Comparison of ENCODE assay signal across 1 cellular context in the genomic region with DNA sequence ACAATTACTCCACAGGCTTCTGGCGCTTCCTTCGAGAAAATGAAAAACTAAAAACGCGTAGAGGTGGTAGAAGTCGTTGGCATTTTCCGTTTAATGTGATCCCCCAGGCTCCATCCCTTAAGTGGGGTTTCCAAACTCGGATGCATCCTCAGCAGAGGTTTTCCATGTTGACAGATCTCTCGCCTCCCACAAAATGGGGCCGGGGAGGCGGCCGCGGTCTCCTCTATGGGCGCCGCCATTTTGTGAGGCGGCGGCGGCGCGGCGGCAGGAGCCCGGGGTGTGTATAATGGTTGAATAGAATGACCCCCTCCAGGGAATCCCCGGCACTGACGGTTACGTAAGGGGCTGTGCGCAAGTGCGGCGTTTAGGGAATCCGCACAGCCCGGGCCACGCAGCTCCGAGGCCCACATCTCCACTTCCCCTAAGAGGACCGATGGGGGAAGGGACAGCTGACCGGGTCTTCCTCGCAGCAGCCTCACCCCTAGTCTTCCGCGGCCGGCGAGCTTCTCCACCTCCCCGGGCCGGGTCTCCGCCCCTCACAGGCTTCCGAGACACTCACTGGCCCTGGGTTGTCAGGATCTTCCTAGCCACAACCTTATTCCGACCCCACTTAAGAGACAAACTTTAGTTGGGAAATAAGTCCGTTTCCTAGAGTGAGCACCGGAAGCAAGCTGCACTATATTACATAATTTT.
A peak's percentile ranks its signal among the peaks of the same experiment; 100 is the strongest.
TF ChIP-seq lines count a peak whose summit lies in the region.

No MANE protein-coding gene starts in this region.

TF ChIP-seq in K562, 482 proteins besides CTCF, POLR2A, EP300 and RAD21 (continued from another document and continues in another):
- TF ChIP-seq, protein P1, sequence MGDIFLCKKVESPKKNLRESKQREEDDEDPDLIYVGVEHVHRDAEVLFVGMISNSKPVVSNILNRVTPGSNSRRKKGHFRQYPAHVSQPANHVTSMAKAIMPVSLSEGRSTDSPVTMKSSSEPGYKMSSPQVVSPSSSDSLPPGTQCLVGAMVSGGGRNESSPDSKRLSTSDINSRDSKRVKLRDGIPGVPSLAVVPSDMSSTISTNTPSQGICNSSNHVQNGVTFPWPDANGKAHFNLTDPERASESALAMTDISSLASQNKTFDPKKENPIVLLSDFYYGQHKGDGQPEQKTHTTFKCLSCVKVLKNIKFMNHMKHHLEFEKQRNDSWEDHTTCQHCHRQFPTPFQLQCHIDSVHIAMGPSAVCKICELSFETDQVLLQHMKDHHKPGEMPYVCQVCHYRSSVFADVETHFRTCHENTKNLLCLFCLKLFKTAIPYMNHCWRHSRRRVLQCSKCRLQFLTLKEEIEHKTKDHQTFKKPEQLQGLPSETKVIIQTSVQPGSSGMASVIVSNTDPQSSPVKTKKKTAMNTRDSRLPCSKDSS (IDR thresholded peaks at IDR 0.05; ENCODE audit: low read depth, partially characterized antibody): no peak
- TF ChIP-seq, protein P2, sequence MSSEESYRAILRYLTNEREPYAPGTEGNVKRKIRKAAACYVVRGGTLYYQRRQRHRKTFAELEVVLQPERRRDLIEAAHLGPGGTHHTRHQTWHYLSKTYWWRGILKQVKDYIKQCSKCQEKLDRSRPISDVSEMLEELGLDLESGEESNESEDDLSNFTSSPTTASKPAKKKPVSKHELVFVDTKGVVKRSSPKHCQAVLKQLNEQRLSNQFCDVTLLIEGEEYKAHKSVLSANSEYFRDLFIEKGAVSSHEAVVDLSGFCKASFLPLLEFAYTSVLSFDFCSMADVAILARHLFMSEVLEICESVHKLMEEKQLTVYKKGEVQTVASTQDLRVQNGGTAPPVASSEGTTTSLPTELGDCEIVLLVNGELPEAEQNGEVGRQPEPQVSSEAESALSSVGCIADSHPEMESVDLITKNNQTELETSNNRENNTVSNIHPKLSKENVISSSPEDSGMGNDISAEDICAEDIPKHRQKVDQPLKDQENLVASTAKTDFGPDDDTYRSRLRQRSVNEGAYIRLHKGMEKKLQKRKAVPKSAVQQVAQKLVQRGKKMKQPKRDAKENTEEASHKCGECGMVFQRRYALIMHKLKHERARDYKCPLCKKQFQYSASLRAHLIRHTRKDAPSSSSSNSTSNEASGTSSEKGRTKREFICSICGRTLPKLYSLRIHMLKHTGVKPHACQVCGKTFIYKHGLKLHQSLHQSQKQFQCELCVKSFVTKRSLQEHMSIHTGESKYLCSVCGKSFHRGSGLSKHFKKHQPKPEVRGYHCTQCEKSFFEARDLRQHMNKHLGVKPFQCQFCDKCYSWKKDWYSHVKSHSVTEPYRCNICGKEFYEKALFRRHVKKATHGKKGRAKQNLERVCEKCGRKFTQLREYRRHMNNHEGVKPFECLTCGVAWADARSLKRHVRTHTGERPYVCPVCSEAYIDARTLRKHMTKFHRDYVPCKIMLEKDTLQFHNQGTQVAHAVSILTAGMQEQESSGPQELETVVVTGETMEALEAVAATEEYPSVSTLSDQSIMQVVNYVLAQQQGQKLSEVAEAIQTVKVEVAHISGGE (CRISPR knock-in tag; IDR thresholded peaks at IDR 0.05): peak in 1 of 3 experiments; percentile 81; a peak in 2 of 6 replicates
- TF ChIP-seq DLX4 (CRISPR knock-in tag; IDR thresholded peaks at IDR 0.05): no peak
- no peak for TF ChIP-seq RHOXF2B (CRISPR knock-in tag; conservative IDR thresholded peaks at IDR 0.05)
- TF ChIP-seq CXXC5 (CRISPR knock-in tag; IDR thresholded peaks at IDR 0.05): peak; percentile 92
- no peak for TF ChIP-seq ZNF717 (CRISPR knock-in tag; IDR thresholded peaks at IDR 0.05)
- 0 out of 2 replicates have a peak, but pooled peaks have one; percentile 16 for TF ChIP-seq ZBTB17 (CRISPR knock-in tag; IDR thresholded peaks at IDR 0.05)
- no peak for TF ChIP-seq SNIP1 (IDR thresholded peaks at IDR 0.05; ENCODE audit: low read depth)
- TF ChIP-seq ZNF589 (CRISPR knock-in tag; IDR thresholded peaks at IDR 0.05; ENCODE audit: low read depth): no peak; the same call in 1 of the 2 replicates
- TF ChIP-seq POLR3G (IDR thresholded peaks at IDR 0.05; ENCODE audit: extremely low read depth, insufficient read length, insufficient replicate concordance): no peak
- TF ChIP-seq MYBL2 (IDR thresholded peaks at IDR 0.05; ENCODE audit: low read depth): peak; percentile 74; the same call in 1 of the 2 replicates
- no peak for TF ChIP-seq MYBL2 (CRISPR knock-in tag; IDR thresholded peaks at IDR 0.05; ENCODE audit: borderline replicate concordance)
- TF ChIP-seq ZBED1 (IDR thresholded peaks at IDR 0.05): peak; percentile 65; the same call in 1 of the 2 replicates
- TF ChIP-seq ZNF197 (CRISPR knock-in tag; IDR thresholded peaks at IDR 0.05; ENCODE audit: low read depth): peak; percentile 71; the same call in 1 of the 2 replicates
- no peak for TF ChIP-seq MTA2 (IDR thresholded peaks at IDR 0.05; ENCODE audit: low read depth)
- TF ChIP-seq EWSR1 (IDR thresholded peaks at IDR 0.05; ENCODE audit: borderline replicate concordance, low read depth, partially characterized antibody): no peak
- peak; percentile 14; the same call in 1 of the 2 replicates for TF ChIP-seq KLF16 (IDR thresholded peaks at IDR 0.05)
- TF ChIP-seq, protein P3, sequence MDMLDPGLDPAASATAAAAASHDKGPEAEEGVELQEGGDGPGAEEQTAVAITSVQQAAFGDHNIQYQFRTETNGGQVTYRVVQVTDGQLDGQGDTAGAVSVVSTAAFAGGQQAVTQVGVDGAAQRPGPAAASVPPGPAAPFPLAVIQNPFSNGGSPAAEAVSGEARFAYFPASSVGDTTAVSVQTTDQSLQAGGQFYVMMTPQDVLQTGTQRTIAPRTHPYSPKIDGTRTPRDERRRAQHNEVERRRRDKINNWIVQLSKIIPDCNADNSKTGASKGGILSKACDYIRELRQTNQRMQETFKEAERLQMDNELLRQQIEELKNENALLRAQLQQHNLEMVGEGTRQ (CRISPR knock-in tag; IDR thresholded peaks at IDR 0.05): no peak; the same call in 1 of the 2 replicates
- TF ChIP-seq RNF2 (IDR thresholded peaks at IDR 0.05): peak; percentile 98
- no peak for TF ChIP-seq THAP7 (CRISPR knock-in tag; IDR thresholded peaks at IDR 0.05)
- TF ChIP-seq ZNF217 (CRISPR knock-in tag; IDR thresholded peaks at IDR 0.05): no peak
- no peak for TF ChIP-seq ETS2 (tag; IDR thresholded peaks at IDR 0.05; ENCODE audit: borderline replicate concordance, poor library complexity, severe bottlenecking)
- TF ChIP-seq ETV6 (IDR thresholded peaks at IDR 0.05; ENCODE audit: borderline replicate concordance in 1 of 2, low read depth in 2 of 2, low read length in 1 of 2): no peak; a peak in 1 of 4 replicates
- TF ChIP-seq ETV6 (CRISPR knock-in tag; IDR thresholded peaks at IDR 0.05; ENCODE audit: borderline replicate concordance): no peak
- TF ChIP-seq SRSF1 (IDR thresholded peaks at IDR 0.05; ENCODE audit: low read depth, low read length): 0 out of 2 replicates have a peak, but pooled peaks have one; percentile 47
- no peak for TF ChIP-seq NELFE (IDR thresholded peaks at IDR 0.05; ENCODE audit: insufficient read depth, insufficient read length)
- TF ChIP-seq TEAD2 (tag; IDR thresholded peaks at IDR 0.05): no peak
- TF ChIP-seq, protein P4, sequence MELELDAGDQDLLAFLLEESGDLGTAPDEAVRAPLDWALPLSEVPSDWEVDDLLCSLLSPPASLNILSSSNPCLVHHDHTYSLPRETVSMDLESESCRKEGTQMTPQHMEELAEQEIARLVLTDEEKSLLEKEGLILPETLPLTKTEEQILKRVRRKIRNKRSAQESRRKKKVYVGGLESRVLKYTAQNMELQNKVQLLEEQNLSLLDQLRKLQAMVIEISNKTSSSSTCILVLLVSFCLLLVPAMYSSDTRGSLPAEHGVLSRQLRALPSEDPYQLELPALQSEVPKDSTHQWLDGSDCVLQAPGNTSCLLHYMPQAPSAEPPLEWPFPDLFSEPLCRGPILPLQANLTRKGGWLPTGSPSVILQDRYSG (tag; conservative IDR thresholded peaks at IDR 0.05; ENCODE audit: low read depth): no peak
- no peak for TF ChIP-seq ZBTB40 (IDR thresholded peaks at IDR 0.05)
- TF ChIP-seq ZBTB40 (CRISPR knock-in tag; IDR thresholded peaks at IDR 0.05): no peak
- peak; percentile 57 for TF ChIP-seq GTF2E2 (tag; IDR thresholded peaks at IDR 0.05)
- no peak for TF ChIP-seq ZNF311 (CRISPR knock-in tag; IDR thresholded peaks at IDR 0.05)
- peak; percentile 95 for TF ChIP-seq TOE1 (IDR thresholded peaks at IDR 0.05; ENCODE audit: borderline replicate concordance)
- no peak for TF ChIP-seq TOE1 (CRISPR knock-in tag; IDR thresholded peaks at IDR 0.05; ENCODE audit: borderline replicate concordance, low read depth)
- peak in 1 of 2 experiments; percentile 11 for TF ChIP-seq E2F6 (IDR thresholded peaks at IDR 0.05; ENCODE audit: borderline replicate concordance in 1 of 2, extremely low read depth in 1 of 2, insufficient read depth in 1 of 2, insufficient read length in 1 of 2, low read depth in 1 of 2, low read length in 1 of 2, poor library complexity in 1 of 2, severe bottlenecking in 1 of 2)
- peak; percentile 96 for TF ChIP-seq TAF9B (IDR thresholded peaks at IDR 0.05; ENCODE audit: partially characterized antibody)
- no peak for TF ChIP-seq PYGO2 (tag; IDR thresholded peaks at IDR 0.05)
- peak; percentile 88 for TF ChIP-seq RBBP5 (IDR thresholded peaks at IDR 0.05; ENCODE audit: borderline replicate concordance, insufficient read depth, low read length, poor library complexity, severe bottlenecking)
- no peak for TF ChIP-seq ZNF551 (CRISPR knock-in tag; IDR thresholded peaks at IDR 0.05)
- peak; percentile 67 for TF ChIP-seq MEIS2 (IDR thresholded peaks at IDR 0.05; ENCODE audit: partially characterized antibody)
- TF ChIP-seq NFATC3 (IDR thresholded peaks at IDR 0.05): peak; percentile 65; the same call in 1 of the 2 replicates
- TF ChIP-seq ILK (tag; IDR thresholded peaks at IDR 0.05; ENCODE audit: borderline replicate concordance, low read depth): no peak
- no peak for TF ChIP-seq JUNB (CRISPR knock-in tag; conservative IDR thresholded peaks at IDR 0.05)
- peak; percentile 87 for TF ChIP-seq SOX6 (IDR thresholded peaks at IDR 0.05)
